ENCODE assay signal across 21 cellular contexts in genomic region chr20:50356522-50356880, GRCh38.
A peak's percentile ranks its signal among the peaks of the same experiment; 100 is the strongest.
DNase-seq lines count a peak whose midpoint lies in the region; ATAC-seq, FAIRE-seq and TF ChIP-seq lines count a peak whose summit lies in the region.
"Had no signal": no experiment of that assay in that cellular context is flagged by ENCODE, and none has a peak within 500 bp of the region (broad histone marks: within the 10 kb centered on the region; RNA-seq: fewer than 3 reads in every experiment).

No MANE protein-coding gene starts in this region.

- no peaks in the 10 kb centered on the region for H3K79me1 ChIP-seq in H1 (ENCODE audit: low read depth, low read length)

- peaks cover 19% of the 10 kb centered on the region for H3K27me3 Mint-ChIP-seq in GM23338 (ENCODE audit: insufficient read depth, low read depth, poor library complexity)
- H3K27me3 Mint-ChIP-seq: CD4-positive, alpha-beta memory T cell had no signal

- H3K23me2 ChIP-seq in H1 (ENCODE audit: low read depth, low read length): no peaks in the 10 kb centered on the region

- POLR2A ChIA-PET in HepG2 (lab: Yijun Ruan, JAX): interaction anchor here (0.7 kb wide), 1 partner anchor 13 kb away, joined by 3 read pairs; no protein-coding TSS in a partner anchor
- POLR2A ChIA-PET in H1 (lab: Charles Lee; ENCODE audit: partially characterized antibody): no interaction called here

- H3K4me1 ChIP-seq in HepG2 (ENCODE audit: insufficient read depth, low read length) (peaks cover 86% of the 10 kb centered on the region), right lobe of liver (no peaks in the 10 kb centered on the region), H1 (replicated peaks in 1 of 4; ENCODE audit: control insufficient read depth in 3 of 4, insufficient read depth in 4 of 4, low read length in 3 of 4) (no peaks in the 10 kb centered on the region; a peak in 2 of 7 replicates), GM23338 (ENCODE audit: insufficient read depth) (no peaks in the 10 kb centered on the region)

- H2BK12ac ChIP-seq in H1 (ENCODE audit: low read depth, low read length): peak overlapping the region; percentile 23; the same call in 1 of the 2 replicates

- no peak overlapping the region for H4K91ac ChIP-seq in H1 (replicated peaks; ENCODE audit: insufficient read length, low read length)

- no TSS peak for BruUV-seq in HepG2 (replicated peaks; lab: Mats Ljungman, UMichigan)

- no peak overlapping the region for H2BK15ac ChIP-seq in H1 (ENCODE audit: low read length)

- no peak for TF ChIP-seq EP300 in HepG2 (IDR thresholded peaks at IDR 0.05; ENCODE audit: low read depth in 2 of 2, low read length in 2 of 2)
- TF ChIP-seq EP300 in HepG2 (CRISPR knock-in tag; IDR thresholded peaks at IDR 0.05; ENCODE audit: borderline replicate concordance): no peak
- no peak for TF ChIP-seq EP300 in H1 (IDR thresholded peaks at IDR 0.05; ENCODE audit: borderline replicate concordance in 1 of 2, low read depth in 2 of 2, low read length in 2 of 2)

- H3K4ac ChIP-seq in H1 (replicated peaks; ENCODE audit: insufficient read length, low read depth, low read length): no peak overlapping the region

- CTCF ChIA-PET in HepG2 (lab: Yijun Ruan, JAX; ENCODE audit: low intra/inter-chr PET ratio, low total read pairs) (no interaction called here), H1 (lab: Charles Lee; ENCODE audit: partially characterized antibody) (interaction anchor here (0.6 to 2.1 kb wide), 6 partner anchors 10 to 279 kb away, joined by 4 to 12 read pairs (median 5); no protein-coding TSS in a partner anchor)

- peaks cover 12% of the 10 kb centered on the region for H3K4me1 Mint-ChIP-seq in GM23338
- H3K4me1 Mint-ChIP-seq: B cell had no signal

- H3F3A ChIP-seq in GM23338 (replicated peaks; ENCODE audit: low read depth): no peaks in the 10 kb centered on the region

- H3K9me2 ChIP-seq in GM23338 (ENCODE audit: insufficient read depth): no peaks in the 10 kb centered on the region
- H3K9me2 ChIP-seq: SK-N-SH had no signal

- FAIRE-seq in HepG2 (lab: Jason Lieb, UNC) (no peak), H1 (lab: Jason Lieb, UNC) (no peak)
- FAIRE-seq: GM12891, GM19239 had no signal

- H3K9me3 Mint-ChIP-seq in GM23338: no peaks in the 10 kb centered on the region
- H3K9me3 Mint-ChIP-seq: CD4-positive, alpha-beta memory T cell had no signal

- no peak overlapping the region for H2BK5ac ChIP-seq in H1 (ENCODE audit: low read depth, low read length)

- DNase-seq in HepG2 (ENCODE audit: low spot score) (no peak), right lobe of liver (no peak), NCI-H524 treated with DMSO at 0.1 percent for 48 hours (lab: John Stamatoyannopoulos, UW) (peak; percentile 90), H1 (ENCODE audit: low read depth in 1 of 2, low spot score in 2 of 2) (no peak), dedifferentiated amniotic fluid mesenchymal stem cell (ENCODE audit: extremely low spot score) (no peak), SKM-1 treated with dmso at 0.1 percent for 144 hours (lab: John Stamatoyannopoulos, UW; ENCODE audit: unreplicated experiment) (no peak), GM23338 (ENCODE audit: low spot score) (no peak), occipital lobe (lab: John Stamatoyannopoulos, UW) (no peak)
- DNase-seq: CD4-positive, alpha-beta memory T cell; GOT3; MV-4-11; NCI-H1417; NCI-H1930; NCI-H446 treated with DMSO at 0.1 percent for 48 hours; NCI-H774; SHP77 treated with DMSO at 0.1 percent for 48 hours; SK-N-SH had no signal

- no peaks in the 10 kb centered on the region for H4K20me1 ChIP-seq in HepG2 (ENCODE audit: insufficient read depth, low read length)
- H4K20me1 ChIP-seq in H1 (replicated peaks in 1 of 2; ENCODE audit: control insufficient read depth in 1 of 2, insufficient read depth in 2 of 2, low read length in 2 of 2): no peaks in the 10 kb centered on the region
- no peaks in the 10 kb centered on the region for H4K20me1 ChIP-seq in GM23338 (replicated peaks; ENCODE audit: insufficient read depth)

- no peak overlapping the region for H3K4me3 Mint-ChIP-seq in GM23338
- H3K4me3 Mint-ChIP-seq: B cell; CD4-positive, alpha-beta memory T cell had no signal

- ATAC-seq in HepG2 (no peak), right lobe of liver (no peak), GM23338 (no peak)

- no peak overlapping the region; the same call in 1 of the 2 replicates for H2AK5ac ChIP-seq in H1 (ENCODE audit: low read depth, low read length)

- no peak overlapping the region for H4K8ac ChIP-seq in H1 (ENCODE audit: extremely low read depth, insufficient read depth, low read length)

- H3K27ac ChIP-seq in HepG2 (ENCODE audit: extremely low read length, insufficient read depth, low read length) (no peak overlapping the region), right lobe of liver (no peak overlapping the region), H1 (ENCODE audit: low read depth, low read length) (no peak overlapping the region), GM23338 (ENCODE audit: low read depth) (no peak overlapping the region)
- H3K27ac ChIP-seq: KMS-11 had no signal

- H3K14ac ChIP-seq in H1 (ENCODE audit: insufficient read length): no peak overlapping the region

- H3K4me3 ChIP-seq in HepG2 (replicated peaks in 1 of 3; ENCODE audit: insufficient read depth in 1 of 3, low read depth in 2 of 3, low read length in 3 of 3) (no peak overlapping the region; a peak in 1 of 6 replicates), right lobe of liver (no peak overlapping the region), H1 (ENCODE audit: extremely low read depth in 1 of 4, insufficient read depth in 2 of 4, low read depth in 3 of 4, low read length in 4 of 4) (no peak overlapping the region), GM23338 (no peak overlapping the region)

- no peaks in the 10 kb centered on the region for H3K36me3 Mint-ChIP-seq in GM23338 (ENCODE audit: low read depth)
- H3K36me3 Mint-ChIP-seq: CD4-positive, alpha-beta memory T cell had no signal

- no peak overlapping the region for H3K56ac ChIP-seq in H1 (replicated peaks; ENCODE audit: insufficient read length, low read depth, low read length)

- no peak overlapping the region for H3K27ac Mint-ChIP-seq in GM23338
- H3K27ac Mint-ChIP-seq: B cell; CD4-positive, alpha-beta memory T cell had no signal

- H3K27me3 ChIP-seq in HepG2 (ENCODE audit: control insufficient read depth in 1 of 2, insufficient read depth in 2 of 2, low read length in 2 of 2): peaks cover 8 to 53% of the 10 kb centered on the region in 2 experiments
- no peaks in the 10 kb centered on the region for H3K27me3 ChIP-seq in right lobe of liver
- no peaks in the 10 kb centered on the region for H3K27me3 ChIP-seq in H1 (replicated peaks in 1 of 4; ENCODE audit: control insufficient read depth in 3 of 4, extremely low read depth in 1 of 4, insufficient read depth in 3 of 4, low read length in 3 of 4)
- H3K27me3 ChIP-seq in GM23338 (ENCODE audit: insufficient read depth): no peaks in the 10 kb centered on the region

- H3K9me3 ChIP-seq in HepG2 (ENCODE audit: low read length) (no peaks in the 10 kb centered on the region), right lobe of liver (no peaks in the 10 kb centered on the region), H1 (ENCODE audit: insufficient read depth in 2 of 2, low read depth in 1 of 2, low read length in 1 of 2) (no peaks in the 10 kb centered on the region)
- H3K9me3 ChIP-seq: SK-N-SH had no signal

- in situ Hi-C loops in HepG2 (cut with HindIII; ENCODE audit: extremely low pct_ligation_motif_present, low pct_unique_long_range_greater_than_20kb): no loop called here

- H2BK120ac ChIP-seq in H1 (replicated peaks; ENCODE audit: low read depth, low read length): no peak overlapping the region

- TF ChIP-seq POLR2A in HepG2 (IDR thresholded peaks at IDR 0.05; ENCODE audit: insufficient read depth in 1 of 2, low read depth in 2 of 2, low read length in 2 of 2) (no peak), right lobe of liver (IDR thresholded peaks at IDR 0.05) (no peak), H1 (IDR thresholded peaks at IDR 0.05; ENCODE audit: control extremely low read depth in 1 of 2, low read depth in 2 of 2, low read length in 2 of 2) (no peak)

- no peak overlapping the region for H4K5ac ChIP-seq in H1 (ENCODE audit: insufficient read length, low read depth, low read length)

- no peak overlapping the region for H3K23ac ChIP-seq in H1 (ENCODE audit: insufficient read length)

- H3K9ac ChIP-seq in HepG2 (ENCODE audit: insufficient read depth, low read depth, low read length) (no peak overlapping the region), H1 (replicated peaks in 1 of 4; ENCODE audit: extremely low read depth in 1 of 4, low read depth in 3 of 4, low read length in 3 of 4) (no peak overlapping the region)
- H3K9ac ChIP-seq: KMS-11, SK-N-SH had no signal

- intact Hi-C loops in HepG2 (cut with micrococcal nuclease; ENCODE audit: unreplicated experiment) (no loop called here), right lobe of liver (cut with DNase I) (no loop called here)

- H3K18ac ChIP-seq in H1 (ENCODE audit: extremely low read depth, low read length): no peak overlapping the region

- no peak for TF ChIP-seq RAD21 in HepG2 (CRISPR knock-in tag; IDR thresholded peaks at IDR 0.05)
- TF ChIP-seq RAD21 in H1 (IDR thresholded peaks at IDR 0.05 in 1 of 2, conservative IDR thresholded peaks at IDR 0.05 in 1 of 2; ENCODE audit: low read depth in 2 of 2, low read length in 2 of 2): no peak

- no peak overlapping the region for H2AFZ ChIP-seq in HepG2 (ENCODE audit: low read length)
- no peak overlapping the region for H2AFZ ChIP-seq in H1 (ENCODE audit: low read length)
- no peak overlapping the region for H2AFZ ChIP-seq in GM23338

- no peak overlapping the region for H2BK20ac ChIP-seq in H1 (ENCODE audit: low read length)

- no peaks in the 10 kb centered on the region for H3K79me2 ChIP-seq in HepG2 (ENCODE audit: insufficient read depth, low read length)
- no peaks in the 10 kb centered on the region for H3K79me2 ChIP-seq in H1 (ENCODE audit: control insufficient read depth in 1 of 2, insufficient read depth in 2 of 2, low read length in 2 of 2)
- H3K79me2 ChIP-seq in GM23338 (replicated peaks; ENCODE audit: insufficient read depth): no peaks in the 10 kb centered on the region

- TF ChIP-seq CTCF in HepG2 (CRISPR knock-in tag; IDR thresholded peaks at IDR 0.05) (no peak), right lobe of liver (IDR thresholded peaks at IDR 0.05) (no peak), H1 (IDR thresholded peaks at IDR 0.05; ENCODE audit: control extremely low read depth in 1 of 3, insufficient read depth in 1 of 3, low read depth in 1 of 3, low read length in 3 of 3) (no peak), GM23338 (conservative IDR thresholded peaks at IDR 0.05; ENCODE audit: low read depth in 2 of 2) (no peak)

- H3K36me3 ChIP-seq in HepG2 (replicated peaks in 1 of 2; ENCODE audit: control insufficient read depth in 1 of 2, insufficient read depth in 2 of 2, low read length in 2 of 2): no peaks in the 10 kb centered on the region
- no peaks in the 10 kb centered on the region for H3K36me3 ChIP-seq in right lobe of liver
- H3K36me3 ChIP-seq in H1 (ENCODE audit: control insufficient read depth in 2 of 4, insufficient read depth in 4 of 4, low read length in 3 of 4): no peaks in the 10 kb centered on the region
- H3K36me3 ChIP-seq in GM23338 (ENCODE audit: insufficient read depth): no peaks in the 10 kb centered on the region

- WGBS in HepG2 (ENCODE audit: low lambda C conversion rate): 38% methylated on average over 13 of the region's 13 CpGs
- 67% methylated on average over 10 of the region's 13 CpGs for WGBS in right lobe of liver (ENCODE audit: insufficient coverage, low coverage, low lambda C conversion rate, missing lambda C conversion rate)
- 78% methylated on average over 10 of the region's 13 CpGs; no CpG with 5 or more reads in 1 of the 2 experiments for WGBS in H1 (ENCODE audit: extremely low coverage in 1 of 2, insufficient coverage in 1 of 2, insufficient read length in 1 of 2, insufficient replicate concordance in 2 of 2, low coverage in 1 of 2, low lambda C conversion rate in 2 of 2, missing lambda C conversion rate in 1 of 2), 2 experiments

- H3K4me2 ChIP-seq in HepG2 (ENCODE audit: low read depth, low read length) (peak overlapping the region; percentile 6; the same call in 1 of the 2 replicates), H1 (ENCODE audit: insufficient read depth in 1 of 2, low read depth in 2 of 2, low read length in 2 of 2) (no peak overlapping the region), GM23338 (no peak overlapping the region)
- H3K4me2 ChIP-seq: KMS-11, SK-N-SH had no signal

Comparison
In these comparisons a context has a peak if more than half of its experiments do, and no peak if none do; other contexts are left out.
1. Of the 41 proteins assayed by ChIP-seq in both HepG2 and H1: peak only in HepG2: CBX5; only in H1: none; in both: none; in neither: 40.